In genomic region chr7:130884437-130885417, GRCh38 we compare ENCODE assay signal across 9 cellular contexts.
DNase-seq lines count a peak whose midpoint lies in the region; ATAC-seq lines count a peak whose summit lies in the region.
"Had no signal": no experiment of that assay in that cellular context is flagged by ENCODE, and none has a peak within 500 bp of the region (broad histone marks: within the 10 kb centered on the region; RNA-seq: fewer than 3 reads in every experiment).

No MANE protein-coding gene starts in this region.

- peak overlapping the region; percentile 62 for H3K27ac Mint-ChIP-seq in activated naive CD8-positive, alpha-beta T cell treated with anti-CD3 and anti-CD28 coated beads, Interleukin-2, amount 10 ng/mL, durations not matched to agents 7 days and 5 days

- DNase-seq in cardiac septum (ENCODE audit: low spot score) (peak; percentile 89), left cardiac atrium (no peak), ureter (ENCODE audit: low spot score) (peak; percentile 66), NCI-H510A treated with DMSO at 0.1 percent for 48 hours (lab: John Stamatoyannopoulos, UW) (no peak), activated gamma-delta T cell treated with Interleukin-2 at 50 U/mL for 16 hours (no peak)
- DNase-seq in activated naive CD8-positive, alpha-beta T cell treated with anti-CD3 and anti-CD28 coated beads, Interleukin-2, amount 10 ng/mL, durations not matched to agents 7 days and 5 days: no peak
- DNase-seq: DND-41 had no signal

- ATAC-seq in left cardiac atrium (no peak), GM21825 (IDR thresholded peaks at IDR 0.05; ENCODE audit: unreplicated experiment) (no peak)
- ATAC-seq in activated naive CD8-positive, alpha-beta T cell treated with anti-CD3 and anti-CD28 coated beads, Interleukin-2, amount 10 ng/mL, durations not matched to agents 7 days and 5 days (ENCODE audit: low read depth): no peak

- POLR2A ChIA-PET in activated naive CD8-positive, alpha-beta T cell treated with anti-CD3 and anti-CD28 coated beads, Interleukin-2, amount 10 ng/mL, durations not matched to agents 7 days and 5 days (lab: Charles Lee): no interaction called here

- H3K4me1 Mint-ChIP-seq in activated naive CD8-positive, alpha-beta T cell treated with anti-CD3 and anti-CD28 coated beads, Interleukin-2, amount 10 ng/mL, durations not matched to agents 7 days and 5 days: peaks cover 27% of the 10 kb centered on the region

- intact Hi-C loops in cardiac septum (cut with DNase I) (no loop called here), left cardiac atrium (cut with DNase I) (no loop called here)

- H3K4me3 Mint-ChIP-seq in activated naive CD8-positive, alpha-beta T cell treated with anti-CD3 and anti-CD28 coated beads, Interleukin-2, amount 10 ng/mL, durations not matched to agents 7 days and 5 days: no peak overlapping the region

- no peaks in the 10 kb centered on the region for H3K27me3 Mint-ChIP-seq in activated naive CD8-positive, alpha-beta T cell treated with anti-CD3 and anti-CD28 coated beads, Interleukin-2, amount 10 ng/mL, durations not matched to agents 7 days and 5 days

- peaks cover 20% of the 10 kb centered on the region for H3K36me3 Mint-ChIP-seq in activated naive CD8-positive, alpha-beta T cell treated with anti-CD3 and anti-CD28 coated beads, Interleukin-2, amount 10 ng/mL, durations not matched to agents 7 days and 5 days

- H3K27ac ChIP-seq in layer of hippocampus (ENCODE audit: low read depth, low read length): peak overlapping the region; percentile 49

- H3K27me3 ChIP-seq in layer of hippocampus (ENCODE audit: control insufficient read depth, insufficient read depth, low read length): no peaks in the 10 kb centered on the region

- H3K9me3 Mint-ChIP-seq in activated naive CD8-positive, alpha-beta T cell treated with anti-CD3 and anti-CD28 coated beads, Interleukin-2, amount 10 ng/mL, durations not matched to agents 7 days and 5 days: no peaks in the 10 kb centered on the region

Comparison
In these comparisons a context has a peak if more than half of its experiments do, and no peak if none do; other contexts are left out.
1. DNase-seq: peak in cardiac septum (single experiment) and ureter (single experiment); none in left cardiac atrium (single experiment), activated naive CD8-positive, alpha-beta T cell treated with anti-CD3 and anti-CD28 coated beads, Interleukin-2, amount 10 ng/mL, durations not matched to agents 7 days and 5 days (single experiment), NCI-H510A treated with DMSO at 0.1 percent for 48 hours (single experiment) and activated gamma-delta T cell treated with Interleukin-2 at 50 U/mL for 16 hours (single experiment).